8 cellular contexts compared by ENCODE assay signal in genomic region chr3:39288300-39288808, GRCh38. TPM values are rescaled to one million over a fixed set of nuclear protein-coding genes. Genes with fewer than 3 reads are reported as not detected.
DNase-seq lines count a peak whose midpoint lies in the region; ATAC-seq and TF ChIP-seq lines count a peak whose summit lies in the region.

No MANE protein-coding gene starts in this region.

- DNase-seq in NCI-H187 treated with DMSO at 0.1 percent for 48 hours (lab: John Stamatoyannopoulos, UW) (peak; percentile 20), T-helper 22 cell (ENCODE audit: low read depth) (peak; percentile 68), anterior cingulate cortex (lab: John Stamatoyannopoulos, UW) (peak in 54 of 58 donors; percentile 9 to 88 (median 66)), hepatocyte (ENCODE audit: low spot score) (peak; percentile 89)

- ATAC-seq in GM18505 (IDR thresholded peaks at IDR 0.05; ENCODE audit: unreplicated experiment) (peak; percentile 96), HG02938 (IDR thresholded peaks at IDR 0.05; ENCODE audit: unreplicated experiment) (peak; percentile 97)

- TF ChIP-seq POLR2A in GM18505 (IDR thresholded peaks at IDR 0.05; ENCODE audit: borderline replicate concordance, extremely low read depth, insufficient read depth, insufficient read length), result no peak

- H3K36me3 ChIP-seq in hepatocyte (replicated peaks; ENCODE audit: insufficient read depth, low read depth), result no peaks in the 10 kb centered on the region
- no peaks in the 10 kb centered on the region for H3K36me3 ChIP-seq in skeletal muscle tissue (ENCODE audit: control insufficient read depth in 3 of 3, insufficient read depth in 3 of 3, low read length in 3 of 3)

- TF ChIP-seq CTCF in 22Rv1 (IDR thresholded peaks at IDR 0.05) (peak; percentile 93), hepatocyte (IDR thresholded peaks at IDR 0.05; ENCODE audit: poor library complexity) (peak; percentile 99)

- H3K27me3 ChIP-seq in hepatocyte, result no peaks in the 10 kb centered on the region
- no peaks in the 10 kb centered on the region for H3K27me3 ChIP-seq in skeletal muscle tissue (ENCODE audit: control insufficient read depth in 3 of 3, insufficient read depth in 3 of 3, low read length in 3 of 3)

- no peak overlapping the region for H2AFZ ChIP-seq in hepatocyte

- H3K27ac ChIP-seq in 22Rv1 (no peak overlapping the region), hepatocyte (no peak overlapping the region), skeletal muscle tissue (ENCODE audit: low read depth, low read length) (peak overlapping the region; percentile 80)

- no peaks in the 10 kb centered on the region for H4K20me1 ChIP-seq in hepatocyte (ENCODE audit: insufficient read depth, poor library complexity, severe bottlenecking)

- H3K4me2 ChIP-seq in hepatocyte, result no peak overlapping the region

- no peaks in the 10 kb centered on the region for H3K9me2 ChIP-seq in hepatocyte (replicated peaks; ENCODE audit: insufficient read depth)

- H3K4me3 ChIP-seq in hepatocyte, result no peak overlapping the region
- H3K4me3 ChIP-seq in skeletal muscle tissue (ENCODE audit: low read length in 3 of 3), result no peak overlapping the region

- H3K79me2 ChIP-seq in hepatocyte, result no peaks in the 10 kb centered on the region

- 22% methylated on average over 3 of the region's 3 CpGs for WGBS in hepatocyte (ENCODE audit: low lambda C conversion rate, missing lambda C conversion rate)

- H3K4me1 ChIP-seq in hepatocyte (ENCODE audit: insufficient read depth) (no peaks in the 10 kb centered on the region), skeletal muscle tissue (ENCODE audit: control insufficient read depth in 3 of 3, insufficient read depth in 3 of 3, low read length in 3 of 3) (peaks cover 21 to 28% (median 22%) of the 10 kb centered on the region in 3 donors)

- H3K9ac ChIP-seq in skeletal muscle tissue (ENCODE audit: low read depth in 1 of 3, low read length in 3 of 3), result peak overlapping the region in 1 of 3 donors; percentile 10

- H3K9me3 ChIP-seq in hepatocyte (ENCODE audit: low read depth) (no peaks in the 10 kb centered on the region), skeletal muscle tissue (ENCODE audit: control insufficient read depth in 3 of 3, low read length in 3 of 3) (no peaks in the 10 kb centered on the region)

RNA-seq across cellular contexts. Expression of gene CX3CR1, which starts 8.5 kb away (rescaled TPM):
- total RNA-seq in hepatocyte, result 0.28 and 0.70 TPM in 2 replicates
- 1.3 TPM in 1 of 2 replicates, not detected in the other for polyA plus RNA-seq in hepatocyte
- 3.1 TPM for total RNA-seq in skeletal muscle tissue

RNA-seq across cellular contexts. Expression of gene CCR8, which starts 41.2 kb away (rescaled TPM):
- total RNA-seq in hepatocyte (not detected in 2 replicates), skeletal muscle tissue (not detected)
- polyA plus RNA-seq in hepatocyte, result not detected in 2 replicates

Comparison
In these comparisons a context has a peak if more than half of its experiments do, and no peak if none do; other contexts are left out.
1. DNase-seq: peak in every context shown above with its lines; median percentile 89 in hepatocyte; 68 in T-helper 22 cell; 66 in anterior cingulate cortex; 20 in NCI-H187 treated with DMSO at 0.1 percent for 48 hours.